Comparison of ENCODE assay signal across 8 cellular contexts in the genomic region with DNA sequence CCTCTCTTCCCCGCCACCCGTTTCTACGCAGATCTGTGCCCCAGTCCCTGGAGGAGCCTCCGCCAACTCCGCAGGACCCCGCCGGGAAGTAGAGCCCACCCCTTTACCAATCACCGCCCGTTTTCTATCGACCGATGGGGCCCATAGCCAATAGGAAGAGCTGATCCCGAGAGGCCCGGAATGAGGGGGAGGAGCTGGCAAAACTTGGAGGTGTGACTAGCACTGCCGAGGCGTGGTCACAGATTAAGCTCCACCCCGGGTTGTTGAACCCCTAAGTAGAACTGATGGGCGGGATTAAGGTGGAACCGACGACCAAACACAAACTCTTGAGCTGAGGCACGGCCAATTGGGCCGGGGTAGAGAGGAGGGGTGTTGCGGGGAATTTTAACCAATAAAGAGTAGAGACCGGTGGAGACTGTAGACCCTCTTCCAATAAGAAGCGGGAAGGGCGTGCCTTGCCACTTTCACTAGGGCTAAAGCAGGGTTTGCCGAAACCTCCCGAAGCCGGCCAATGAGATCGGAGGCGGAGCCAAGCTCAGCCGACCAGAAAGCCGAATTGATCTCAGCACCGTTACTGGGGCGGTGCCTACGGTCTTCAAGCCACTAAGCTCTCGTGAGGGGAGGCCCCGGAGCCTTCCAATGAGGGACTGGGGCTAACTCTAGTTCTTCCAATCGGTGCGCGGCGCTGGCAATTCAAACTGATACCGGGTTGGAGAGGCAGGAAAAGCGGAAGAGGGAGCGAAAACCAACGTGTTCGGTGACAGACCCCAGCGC. TPM values are rescaled to one million over a fixed set of nuclear protein-coding genes. Genes with fewer than 3 reads are reported as not detected.
A peak's percentile ranks its signal among the peaks of the same experiment; 100 is the strongest.
DNase-seq lines count a peak whose midpoint lies in the region; ATAC-seq, FAIRE-seq and TF ChIP-seq lines count a peak whose summit lies in the region.
"Not testable (repeated sequence)": the region's sequence is repeated elsewhere in the genome, so short reads cannot be mapped to it uniquely, and the experiment has no call there.

Gene FAM72D (plus strand): TSS at position 691 of the 774 bp plus-strand sequence. CDS start 874 bp downstream, outside the sequence.
Gene SRGAP2B (minus strand): TSS at position 45 of the 774 bp plus-strand sequence. CDS start 2,427 bp downstream, outside the sequence.

- TF ChIP-seq CTCF in fibroblast of villous mesenchyme (IDR thresholded peaks at IDR 0.05; ENCODE audit: insufficient read depth, low read depth, low read length); suprapubic skin (IDR thresholded peaks at IDR 0.05): not testable (repeated sequence)

- not testable (repeated sequence) for TF ChIP-seq EP300 in suprapubic skin (IDR thresholded peaks at IDR 0.05)

- H3K36me3 Mint-ChIP-seq in activated naive CD4-positive, alpha-beta T cell treated with anti-CD3 and anti-CD28 coated beads, Interleukin-2, amount 50 U/mL, for 72 hours: not testable (repeated sequence)

- not testable (repeated sequence) for H3K4me1 ChIP-seq in mucosa of rectum (ENCODE audit: control insufficient read depth in 2 of 2, insufficient read depth in 2 of 2, low read length in 2 of 2); suprapubic skin

- H3K9me3 ChIP-seq in mucosa of rectum (ENCODE audit: control insufficient read depth in 2 of 2, low read length in 2 of 2); suprapubic skin: not testable (repeated sequence)

- not testable (repeated sequence) for DNase-seq in GM12891 (ENCODE audit: insufficient read length, low spot score); NCI-H460 (ENCODE audit: extremely low read depth, low read depth); activated naive CD4-positive, alpha-beta T cell treated with anti-CD3 and anti-CD28 coated beads, Interleukin-2, amount 50 U/mL, for 72 hours (ENCODE audit: low spot score in 2 of 2); fibroblast of villous mesenchyme (ENCODE audit: low read depth); suprapubic skin (ENCODE audit: low spot score in 2 of 2)

- H3K9ac ChIP-seq in mucosa of rectum (ENCODE audit: low read depth in 1 of 2, low read length in 2 of 2): not testable (repeated sequence)

- H3K36me3 ChIP-seq in mucosa of rectum (ENCODE audit: control insufficient read depth in 2 of 2, insufficient read depth in 2 of 2, low read length in 2 of 2); suprapubic skin: not testable (repeated sequence)

- not testable (repeated sequence) for TF ChIP-seq POLR2A in GM12891 (IDR thresholded peaks at IDR 0.05; ENCODE audit: low read depth, low read length); suprapubic skin (IDR thresholded peaks at IDR 0.05)

- peak; percentile 78 for ATAC-seq in GM21447 (IDR thresholded peaks at IDR 0.05; ENCODE audit: unreplicated experiment)
- ATAC-seq in HG03045 (IDR thresholded peaks at IDR 0.05; ENCODE audit: unreplicated experiment): peak; percentile 89
- peak; percentile 84 to 85 for ATAC-seq in activated naive CD4-positive, alpha-beta T cell treated with anti-CD3 and anti-CD28 coated beads, Interleukin-2, amount 50 U/mL, for 72 hours

- H3K27me3 ChIP-seq in mucosa of rectum (ENCODE audit: control insufficient read depth in 2 of 2, insufficient read depth in 2 of 2, low read length in 2 of 2); suprapubic skin: not testable (repeated sequence)

- WGBS in suprapubic skin: no CpG with 5 or more reads among the region's 47 CpGs

- peak; percentile 40 for FAIRE-seq in GM12891 (lab: Jason Lieb, UNC)

- H3K27ac ChIP-seq in mucosa of rectum (ENCODE audit: low read depth in 2 of 2, low read length in 2 of 2); suprapubic skin: not testable (repeated sequence)

- not testable (repeated sequence) for H3K27ac Mint-ChIP-seq in activated naive CD4-positive, alpha-beta T cell treated with anti-CD3 and anti-CD28 coated beads, Interleukin-2, amount 50 U/mL, for 72 hours

- H3K9me3 Mint-ChIP-seq in activated naive CD4-positive, alpha-beta T cell treated with anti-CD3 and anti-CD28 coated beads, Interleukin-2, amount 50 U/mL, for 72 hours: not testable (repeated sequence)

- peak within 1 kb of the TSS; percentile 51 for H3K4me3 ChIP-seq in fibroblast of villous mesenchyme (ENCODE audit: low read depth, low read length)
- peak within 1 kb of the TSS; percentile 26 to 40 for H3K4me3 ChIP-seq in mucosa of rectum (ENCODE audit: low read length in 2 of 2)
- H3K4me3 ChIP-seq in suprapubic skin: peak within 1 kb of the TSS; percentile 38

RNA-seq across cellular contexts. Expression of gene FAM72D, which starts in this region (rescaled TPM):
- 5.5 TPM for polyA plus RNA-seq in GM12891 (2012; ENCODE audit: low read depth, missing spikeins)
- total RNA-seq in NCI-H460 (2014; rRNA removed; shearing (Covaris generic)): 25.2 and 28.3 TPM in 2 replicates
- 12.3 and 13.2 TPM in 2 replicates for polyA plus RNA-seq in NCI-H460 (2014; cell fraction: nucleus; rRNA removed)
- total RNA-seq in activated naive CD4-positive, alpha-beta T cell treated with anti-CD3 and anti-CD28 coated beads, Interleukin-2, amount 50 U/mL, for 72 hours: 10 to 100 TPM; 18.1 to 32.4 TPM
- 0.32 and 0.43 TPM in 2 replicates for total RNA-seq in fibroblast of villous mesenchyme
- total RNA-seq in suprapubic skin: 1 to 10 TPM in 1 of 4 donors, under 1 TPM in 3; 0.47 to 1.3 (median 0.58) TPM

RNA-seq across cellular contexts. Expression of gene SRGAP2B, which starts in this region (rescaled TPM):
- polyA plus RNA-seq in GM12891 (2012; ENCODE audit: low read depth, missing spikeins): 0.85 TPM
- 20.6 and 28.1 TPM in 2 replicates for total RNA-seq in NCI-H460 (2014; rRNA removed; shearing (Covaris generic))
- 12.6 and 14.9 TPM in 2 replicates for polyA plus RNA-seq in NCI-H460 (2014; cell fraction: nucleus; rRNA removed)
- total RNA-seq in activated naive CD4-positive, alpha-beta T cell treated with anti-CD3 and anti-CD28 coated beads, Interleukin-2, amount 50 U/mL, for 72 hours: 10 to 100 TPM; 24.4 to 50.1 TPM
- 23.8 and 44.9 TPM in 2 replicates for total RNA-seq in fibroblast of villous mesenchyme
- total RNA-seq in suprapubic skin: 10 to 100 TPM; 21.7 to 42.6 (median 33.2) TPM

Comparison
In these comparisons a context has a peak if more than half of its experiments do, and no peak if none do; other contexts are left out.
1. RNA of gene FAM72D (total RNA-seq): 18.1 to 32.4 TPM in activated naive CD4-positive, alpha-beta T cell treated with anti-CD3 and anti-CD28 coated beads, Interleukin-2, amount 50 U/mL, for 72 hours and 25.2 to 28.3 TPM in NCI-H460; 0.47 to 1.3 TPM in suprapubic skin and 0.32 to 0.43 TPM in fibroblast of villous mesenchyme; every median in the first group is over 4 times any median in the second.
2. Peak in every context shown above with its lines, with median percentiles within 50 percentile points of each other: ATAC-seq and H3K4me3 ChIP-seq.